ENCODE assay signal across 21 cellular contexts in the genomic region with DNA sequence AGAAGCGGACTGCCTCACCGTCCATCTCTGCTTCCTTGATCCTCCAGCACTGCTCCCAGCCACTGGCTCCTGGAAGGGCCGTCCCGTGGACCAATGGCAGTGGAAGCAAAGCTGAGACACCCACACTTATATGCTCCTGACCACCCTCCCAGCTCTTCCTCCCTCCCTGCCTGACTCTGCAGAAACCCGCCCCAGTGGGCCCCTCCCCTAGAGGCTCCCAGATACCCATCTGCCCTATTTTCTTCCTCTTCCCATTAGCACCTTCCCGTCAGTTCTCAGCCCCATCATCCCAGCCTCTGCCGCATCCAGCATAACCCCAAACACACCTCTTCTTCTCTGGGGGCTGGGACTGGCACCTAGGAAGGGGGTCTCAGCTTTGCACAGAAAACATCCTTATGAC. TPM values are rescaled to one million over a fixed set of nuclear protein-coding genes. Genes with fewer than 3 reads are reported as not detected.
A peak's percentile ranks its signal among the peaks of the same experiment; 100 is the strongest.
DNase-seq lines count a peak whose midpoint lies in the region; ATAC-seq, FAIRE-seq and TF ChIP-seq lines count a peak whose summit lies in the region.
"Had no signal": no experiment of that assay in that cellular context is flagged by ENCODE, and none has a peak within 500 bp of the region (broad histone marks: within the 10 kb centered on the region; RNA-seq: fewer than 3 reads in every experiment).

A gene with protein sequence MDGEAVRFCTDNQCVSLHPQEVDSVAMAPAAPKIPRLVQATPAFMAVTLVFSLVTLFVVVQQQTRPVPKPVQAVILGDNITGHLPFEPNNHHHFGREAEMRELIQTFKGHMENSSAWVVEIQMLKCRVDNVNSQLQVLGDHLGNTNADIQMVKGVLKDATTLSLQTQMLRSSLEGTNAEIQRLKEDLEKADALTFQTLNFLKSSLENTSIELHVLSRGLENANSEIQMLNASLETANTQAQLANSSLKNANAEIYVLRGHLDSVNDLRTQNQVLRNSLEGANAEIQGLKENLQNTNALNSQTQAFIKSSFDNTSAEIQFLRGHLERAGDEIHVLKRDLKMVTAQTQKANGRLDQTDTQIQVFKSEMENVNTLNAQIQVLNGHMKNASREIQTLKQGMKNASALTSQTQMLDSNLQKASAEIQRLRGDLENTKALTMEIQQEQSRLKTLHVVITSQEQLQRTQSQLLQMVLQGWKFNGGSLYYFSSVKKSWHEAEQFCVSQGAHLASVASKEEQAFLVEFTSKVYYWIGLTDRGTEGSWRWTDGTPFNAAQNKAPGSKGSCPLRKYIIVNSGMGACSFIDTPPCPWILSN (minus strand): TSS at position 101 of the 400 bp plus-strand sequence. CDS start 76 bp downstream, at position 25.

- no peak for TF ChIP-seq EP300 in K562 (IDR thresholded peaks at IDR 0.05; ENCODE audit: low read length)

- no peaks in the 10 kb centered on the region for H3K9me1 ChIP-seq in K562 (ENCODE audit: control insufficient read depth, insufficient read depth, low read length)

- H3K4me1 Mint-ChIP-seq in WTC11: no peaks in the 10 kb centered on the region

- no peak for FAIRE-seq in K562 (lab: Jason Lieb, UNC)
- FAIRE-seq: G401.6, GM12892 had no signal

- H3K36me3 ChIP-seq in K562 (ENCODE audit: control insufficient read depth, insufficient read depth, low read length): no peaks in the 10 kb centered on the region

- no peaks in the 10 kb centered on the region for H3K36me3 Mint-ChIP-seq in WTC11
- H3K36me3 Mint-ChIP-seq: CD4-positive, alpha-beta memory T cell had no signal

- no peak within 1 kb of the TSS for H3K27ac ChIP-seq in K562 (ENCODE audit: extremely low read depth, low read depth, low read length)

- no peak within 1 kb of the TSS for H3K4me3 ChIP-seq in K562

- H3K4me2 ChIP-seq in K562 (ENCODE audit: insufficient read depth, low read length): no peak within 1 kb of the TSS

- POLR2A ChIA-PET in WTC11 (lab: Charles Lee) (no interaction called here), K562 (lab: Yijun Ruan, JAX) (interaction anchor here (1.2 kb wide), 1 partner anchor 9 kb away, joined by 5 read pairs; no protein-coding TSS in a partner anchor)

- peaks cover 28% of the 10 kb centered on the region for H3K27me3 Mint-ChIP-seq in WTC11 (ENCODE audit: low read depth)

- peaks cover 35 to 50% of the 10 kb centered on the region in 2 experiments for H3K27me3 ChIP-seq in K562 (ENCODE audit: control insufficient read depth in 2 of 2, insufficient read depth in 2 of 2, low read length in 2 of 2)

- no peak within 1 kb of the TSS for H2AFZ ChIP-seq in K562 (ENCODE audit: low read depth, low read length)

- H3K4me3 Mint-ChIP-seq in WTC11: no peak within 1 kb of the TSS

- H3K27ac Mint-ChIP-seq in WTC11: no peak within 1 kb of the TSS
- H3K27ac Mint-ChIP-seq: CD4-positive, alpha-beta memory T cell had no signal

- DNase-seq in WTC11 (ENCODE audit: low spot score): no peak
- DNase-seq in K562 (ENCODE audit: extremely low read depth in 1 of 4, low spot score in 3 of 4): no peak
- peak; percentile 27 for DNase-seq in islet precursor cell
- peak; percentile 10 for DNase-seq in stimulated activated CD8-positive, alpha-beta memory T cell treated with anti-CD3 and anti-CD28 coated beads, Interleukin-4, amount 100 ng/mL, for 48 hours
- DNase-seq in NCI-H2227 (lab: John Stamatoyannopoulos, UW; ENCODE audit: unreplicated experiment): no peak
- no peak for DNase-seq in NCI-H2081 treated with DMSO at 0.1 percent for 48 hours (lab: John Stamatoyannopoulos, UW)
- no peak for DNase-seq in NCI-H526 treated with DMSO at 0.1 percent for 48 hours (lab: John Stamatoyannopoulos, UW)
- no peak for DNase-seq in cerebellum (ENCODE audit: low spot score)
- DNase-seq: C1 segment of cervical spinal cord; Calu3; CD4-positive, alpha-beta memory T cell; COR-L47; DMS53; DND-41; GOT3; H7; HCEC 1CT had no signal

- no peaks in the 10 kb centered on the region for H3K79me2 ChIP-seq in K562 (ENCODE audit: control insufficient read depth, insufficient read depth, low read length)

- H3K4me1 ChIP-seq in K562 (replicated peaks in 1 of 2; ENCODE audit: control insufficient read depth in 2 of 2, insufficient read depth in 2 of 2, low read length in 2 of 2): no peaks in the 10 kb centered on the region

- no peaks in the 10 kb centered on the region for H3K9me3 ChIP-seq in K562 (replicated peaks; ENCODE audit: control insufficient read depth, insufficient read depth, low read depth, low read length)

- no peak within 1 kb of the TSS for H3K9ac ChIP-seq in K562 (ENCODE audit: insufficient read depth in 1 of 2, low read depth in 2 of 2, low read length in 2 of 2)

- no peaks in the 10 kb centered on the region for H4K20me1 ChIP-seq in K562 (replicated peaks; ENCODE audit: control insufficient read depth, insufficient read depth, low read length)

- no peaks in the 10 kb centered on the region for H3K9me3 Mint-ChIP-seq in WTC11

- no peak for TF ChIP-seq POLR2A in K562 (conservative IDR thresholded peaks at IDR 0.05)

- CTCF ChIA-PET in WTC11 (lab: Charles Lee) (interaction anchor here (1.1 kb wide), 1 partner anchor 128 kb away, joined by 3 read pairs; no protein-coding TSS in a partner anchor), K562 (lab: Yijun Ruan, JAX; ENCODE audit: low intra/inter-chr PET ratio) (no interaction called here)

- in situ Hi-C loops in K562 (cut with MboI): no loop called here

- BruUV-seq in K562 (replicated peaks; lab: Mats Ljungman, UMichigan): no TSS peak

- no peak for TF ChIP-seq RAD21 in K562 (CRISPR knock-in tag; conservative IDR thresholded peaks at IDR 0.05 in 1 of 2, IDR thresholded peaks at IDR 0.05 in 1 of 2)

- intact Hi-C loops in K562 (cut with micrococcal nuclease): no loop called here

- peak; percentile 30; the same call in 1 of the 2 replicates for ATAC-seq in WTC11
- peak; percentile 51 for ATAC-seq in K562

- TF ChIP-seq CTCF in WTC11 (IDR thresholded peaks at IDR 0.05) (no peak), K562 (IDR thresholded peaks at IDR 0.05 in 2 of 3, conservative IDR thresholded peaks at IDR 0.05 in 1 of 3; ENCODE audit: insufficient read depth in 2 of 3, low read depth in 1 of 3, low read length in 3 of 3) (no peak)

- 3% methylated on average over 5 of the region's 7 CpGs for WGBS in K562 (ENCODE audit: insufficient coverage, low coverage, missing lambda C conversion rate)

TF ChIP-seq in WTC11, 78 proteins besides CTCF, POLR2A, EP300 and RAD21 (continues in another document):
- TF ChIP-seq, protein P1, sequence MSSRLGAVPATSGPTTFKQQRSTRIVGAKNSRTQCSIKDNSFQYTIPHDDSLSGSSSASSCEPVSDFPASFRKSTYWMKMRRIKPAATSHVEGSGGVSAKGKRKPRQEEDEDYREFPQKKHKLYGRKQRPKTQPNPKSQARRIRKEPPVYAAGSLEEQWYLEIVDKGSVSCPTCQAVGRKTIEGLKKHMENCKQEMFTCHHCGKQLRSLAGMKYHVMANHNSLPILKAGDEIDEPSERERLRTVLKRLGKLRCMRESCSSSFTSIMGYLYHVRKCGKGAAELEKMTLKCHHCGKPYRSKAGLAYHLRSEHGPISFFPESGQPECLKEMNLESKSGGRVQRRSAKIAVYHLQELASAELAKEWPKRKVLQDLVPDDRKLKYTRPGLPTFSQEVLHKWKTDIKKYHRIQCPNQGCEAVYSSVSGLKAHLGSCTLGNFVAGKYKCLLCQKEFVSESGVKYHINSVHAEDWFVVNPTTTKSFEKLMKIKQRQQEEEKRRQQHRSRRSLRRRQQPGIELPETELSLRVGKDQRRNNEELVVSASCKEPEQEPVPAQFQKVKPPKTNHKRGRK (CRISPR knock-in tag; IDR thresholded peaks at IDR 0.05; ENCODE audit: borderline replicate concordance): no peak
- TF ChIP-seq MXD4 (CRISPR knock-in tag; IDR thresholded peaks at IDR 0.05; ENCODE audit: borderline replicate concordance): no peak

TF ChIP-seq in K562, 482 proteins besides CTCF, POLR2A, EP300 and RAD21 (continues in another document):
- TF ChIP-seq SAFB (IDR thresholded peaks at IDR 0.05; ENCODE audit: borderline replicate concordance, low read depth, low read length) (no peak), KLF1 (tag; IDR thresholded peaks at IDR 0.05) (no peak)
- TF ChIP-seq, protein P2, sequence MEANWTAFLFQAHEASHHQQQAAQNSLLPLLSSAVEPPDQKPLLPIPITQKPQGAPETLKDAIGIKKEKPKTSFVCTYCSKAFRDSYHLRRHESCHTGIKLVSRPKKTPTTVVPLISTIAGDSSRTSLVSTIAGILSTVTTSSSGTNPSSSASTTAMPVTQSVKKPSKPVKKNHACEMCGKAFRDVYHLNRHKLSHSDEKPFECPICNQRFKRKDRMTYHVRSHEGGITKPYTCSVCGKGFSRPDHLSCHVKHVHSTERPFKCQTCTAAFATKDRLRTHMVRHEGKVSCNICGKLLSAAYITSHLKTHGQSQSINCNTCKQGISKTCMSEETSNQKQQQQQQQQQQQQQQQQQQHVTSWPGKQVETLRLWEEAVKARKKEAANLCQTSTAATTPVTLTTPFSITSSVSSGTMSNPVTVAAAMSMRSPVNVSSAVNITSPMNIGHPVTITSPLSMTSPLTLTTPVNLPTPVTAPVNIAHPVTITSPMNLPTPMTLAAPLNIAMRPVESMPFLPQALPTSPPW (CRISPR knock-in tag; IDR thresholded peaks at IDR 0.05): no peak

RNA-seq across cellular contexts. Expression of the gene that starts here (rescaled TPM):
- total RNA-seq in WTC11 (2021) (not detected in 3 replicates), K562 (2014; rRNA removed) (not detected in 2 replicates), K562 (2014; rRNA removed; fragmentation: Illumina TruSeq; extraction: Trizol) (not detected in 2 replicates), K562 (2015; rRNA removed; fragmentation: Illumina TruSeq; extraction: Trizol) (not detected in 2 replicates), K562 (2021) (not detected in 2 replicates), cerebellum (not detected)
- total RNA-seq in K562 (2011; cell fraction: chromatin; rRNA removed; ENCODE audit: low replicate concordance): not detected in 2 replicates
- not detected in 2 replicates for total RNA-seq in K562 (2011; cell fraction: nucleolus; rRNA removed)
- total RNA-seq in K562 (2011; cell fraction: nucleoplasm; rRNA removed): not detected in 2 replicates
- polyA plus RNA-seq in K562 (2011; rRNA removed) (not detected in 2 replicates), K562 (2014; fragmentation: Illumina TruSeq; extraction: Trizol) (not detected in 2 replicates), K562 (2014; fragmentation: Nextera tagmentation; extraction: Ambion mirVana) (not detected), K562 (2014; rRNA removed) (not detected in 2 replicates)
- not detected in 2 replicates for polyA plus RNA-seq in K562 (2011; cell fraction: cytosol; rRNA removed)
- not detected in 2 replicates for polyA plus RNA-seq in K562 (2011; cell fraction: nucleus; rRNA removed)
- not detected in 2 replicates for polyA plus RNA-seq in K562 (2012)
- not detected in 2 replicates for polyA minus RNA-seq in K562 (2011; rRNA and poly(A)+ RNA removed)
- polyA minus RNA-seq in K562 (2011; cell fraction: cytosol; rRNA and poly(A)+ RNA removed): not detected in 2 replicates
- not detected in 2 replicates for polyA minus RNA-seq in K562 (2011; cell fraction: nucleus; rRNA and poly(A)+ RNA removed)
- total RNA-seq: A172; Calu3; CD4-positive, alpha-beta memory T cell; H7 had no signal
- polyA plus RNA-seq: BJ; CD4-positive, alpha-beta memory T cell had no signal

Comparison
In these comparisons a context has a peak if more than half of its experiments do, and no peak if none do; other contexts are left out.
1. Peak in ATAC-seq in WTC11; RNA of the gene not detected or under 1 TPM.
2. Peak in ATAC-seq in K562; RNA of the gene not detected or under 1 TPM.
3. DNase-seq: peak in islet precursor cell (single experiment) and stimulated activated CD8-positive, alpha-beta memory T cell treated with anti-CD3 and anti-CD28 coated beads, Interleukin-4, amount 100 ng/mL, for 48 hours (single experiment); none in WTC11 (single experiment), K562 (0 of 4), NCI-H2227 (single experiment), NCI-H2081 treated with DMSO at 0.1 percent for 48 hours (single experiment), NCI-H526 treated with DMSO at 0.1 percent for 48 hours (single experiment) and cerebellum (single experiment).